Comparison of ENCODE assay signal across 1 cellular context in genomic region chr12:120228291-120229070, GRCh38.
TF ChIP-seq lines count a peak whose summit lies in the region.

No MANE protein-coding gene starts in this region.

TF ChIP-seq in HepG2, 621 proteins besides CTCF, POLR2A, EP300 and RAD21 (continued from another document and continues in another):
- TF ChIP-seq ZNF646 (CRISPR knock-in tag; IDR thresholded peaks at IDR 0.05) (no peak), YEATS2 (CRISPR knock-in tag; IDR thresholded peaks at IDR 0.05; ENCODE audit: borderline replicate concordance) (peak; percentile 71), HOMEZ (CRISPR knock-in tag; IDR thresholded peaks at IDR 0.05; ENCODE audit: low read depth) (peak; percentile 48; the same call in 1 of the 2 replicates), CHCHD3 (CRISPR knock-in tag; IDR thresholded peaks at IDR 0.05) (no peak), ELF1 (CRISPR knock-in tag; IDR thresholded peaks at IDR 0.05) (0 out of 2 replicates have a peak, but pooled peaks have one; percentile 44), SETDB1 (CRISPR knock-in tag; IDR thresholded peaks at IDR 0.05; ENCODE audit: borderline replicate concordance) (no peak), RARA (CRISPR knock-in tag; IDR thresholded peaks at IDR 0.05) (peak; percentile 74), RAD51 (IDR thresholded peaks at IDR 0.05; ENCODE audit: borderline replicate concordance) (no peak), ZMYM4 (CRISPR knock-in tag; IDR thresholded peaks at IDR 0.05) (peak; percentile 62), MXD3 (CRISPR knock-in tag; IDR thresholded peaks at IDR 0.05) (no peak), RNF219 (CRISPR knock-in tag; IDR thresholded peaks at IDR 0.05) (no peak), IRF9 (CRISPR knock-in tag; IDR thresholded peaks at IDR 0.05; ENCODE audit: borderline replicate concordance) (peak; percentile 11), TGIF2 (CRISPR knock-in tag; IDR thresholded peaks at IDR 0.05) (peak; percentile 38; the same call in 1 of the 2 replicates), ESRRA (CRISPR knock-in tag; IDR thresholded peaks at IDR 0.05; ENCODE audit: low read depth) (peak; percentile 96), NR2F2 (IDR thresholded peaks at IDR 0.05; ENCODE audit: borderline replicate concordance, low read depth) (peak; percentile 68; the same call in 1 of the 2 replicates), ZNF576 (CRISPR knock-in tag; IDR thresholded peaks at IDR 0.05) (0 out of 2 replicates have a peak, but pooled peaks have one; percentile 7), ZNF788 (CRISPR knock-in tag; IDR thresholded peaks at IDR 0.05; ENCODE audit: borderline replicate concordance) (peak; percentile 86; the same call in 1 of the 2 replicates), ZNF552 (CRISPR knock-in tag; IDR thresholded peaks at IDR 0.05; ENCODE audit: borderline replicate concordance) (peak; percentile 56; the same call in 1 of the 2 replicates), NFRKB (IDR thresholded peaks at IDR 0.05) (no peak), TFE3 (CRISPR knock-in tag; IDR thresholded peaks at IDR 0.05) (peak; percentile 74; the same call in 1 of the 2 replicates), GPN1 (CRISPR knock-in tag; IDR thresholded peaks at IDR 0.05; ENCODE audit: borderline replicate concordance) (no peak), ZFP36L1 (CRISPR knock-in tag; IDR thresholded peaks at IDR 0.05) (no peak), PAXIP1 (CRISPR knock-in tag; conservative IDR thresholded peaks at IDR 0.05) (peak; percentile 85), ZNF614 (CRISPR knock-in tag; IDR thresholded peaks at IDR 0.05; ENCODE audit: borderline replicate concordance) (peak; percentile 16; the same call in 1 of the 2 replicates), ASH2L (IDR thresholded peaks at IDR 0.05; ENCODE audit: insufficient read length, low read depth, low read length) (peak; percentile 72), ZNF7 (CRISPR knock-in tag; IDR thresholded peaks at IDR 0.05) (peak; percentile 9; the same call in 1 of the 2 replicates), HOXA3 (CRISPR knock-in tag; IDR thresholded peaks at IDR 0.05) (peak; percentile 86), KLF9 (CRISPR knock-in tag; IDR thresholded peaks at IDR 0.05; ENCODE audit: low read depth) (peak; percentile 73; the same call in 1 of the 2 replicates), KLF15 (CRISPR knock-in tag; IDR thresholded peaks at IDR 0.05; ENCODE audit: borderline replicate concordance) (0 out of 2 replicates have a peak, but pooled peaks have one; percentile 24), CREM (IDR thresholded peaks at IDR 0.05) (no peak; the same call in 1 of the 2 replicates), CREM (CRISPR knock-in tag; IDR thresholded peaks at IDR 0.05) (no peak), HDAC2 (CRISPR knock-in tag; IDR thresholded peaks at IDR 0.05) (peak; percentile 85), DMAP1 (CRISPR knock-in tag; IDR thresholded peaks at IDR 0.05) (peak; percentile 87), ZFP90 (CRISPR knock-in tag; IDR thresholded peaks at IDR 0.05; ENCODE audit: borderline replicate concordance) (peak; percentile 74), TSC22D2 (CRISPR knock-in tag; IDR thresholded peaks at IDR 0.05; ENCODE audit: borderline replicate concordance) (peak; percentile 87; the same call in 1 of the 2 replicates), DR1 (CRISPR knock-in tag; IDR thresholded peaks at IDR 0.05) (peak; percentile 43; the same call in 1 of the 2 replicates), JUN (CRISPR knock-in tag; IDR thresholded peaks at IDR 0.05) (no peak)
